ENCODE assay signal across 27 cellular contexts in the genomic region with DNA sequence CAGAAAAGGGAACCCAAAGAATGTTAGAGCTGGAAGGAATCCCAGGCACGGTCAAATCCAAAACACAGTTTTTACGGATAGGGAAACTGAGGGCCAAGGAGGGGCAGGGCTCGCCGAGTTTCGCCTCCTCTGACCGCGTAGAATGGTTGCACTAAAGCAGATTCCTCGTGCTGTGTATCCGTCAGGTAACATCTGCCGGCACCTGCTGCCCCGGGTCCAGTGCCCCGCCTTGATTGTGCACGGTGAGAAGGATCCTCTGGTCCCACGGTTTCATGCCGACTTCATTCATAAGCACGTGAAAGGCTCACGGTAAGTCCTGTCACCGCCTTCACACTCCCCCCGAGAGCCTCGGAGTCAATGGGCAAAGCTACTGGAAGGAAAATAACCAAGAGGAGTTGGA.
"Had no signal": no experiment of that assay in that cellular context is flagged by ENCODE, and none has a peak within 500 bp of the region (broad histone marks: within the 10 kb centered on the region; RNA-seq: fewer than 3 reads in every experiment).

No MANE protein-coding gene starts in this region.

- ATAC-seq: activated CD4-positive, alpha-beta T cell treated with anti-CD3 and anti-CD28 coated beads for 36 hours; activated T-cell treated with anti-CD3 and anti-CD28 coated beads, Interleukin-2, amount 50 U/mL, for 4 hours had no signal

- H3K4me3 Mint-ChIP-seq: activated B cell treated with CpG ODN at 0.5 μM for 24 hours; activated CD4-positive, alpha-beta T cell treated with anti-CD3 and anti-CD28 coated beads for 36 hours; activated naive CD8-positive, alpha-beta T cell; activated T-cell treated with anti-CD3 and anti-CD28 coated beads, Interleukin-2, amount 50 U/mL, for 4 hours; naive thymus-derived CD4-positive, alpha-beta T cell; neural crest cell had no signal

- H3K4me2 ChIP-seq: smooth muscle cell had no signal

- H3K36me3 ChIP-seq: colonic mucosa had no signal

- FAIRE-seq: astrocyte, bronchial epithelial cell, kidney had no signal

- DNase-seq: activated B cell treated with CpG ODN at 0.5 μM for 24 hours; activated CD4-positive, alpha-beta T cell treated with anti-CD3 and anti-CD28 coated beads for 36 hours; activated CD4-positive, alpha-beta T cell treated with anti-CD3 and anti-CD28 coated beads, Interleukin-2, amount 50 U/mL, for 4 hours; activated CD8-positive, alpha-beta memory T cell treated with anti-CD3 and anti-CD28 coated beads for 24 hours; activated CD8-positive, alpha-beta memory T cell treated with anti-CD3 and anti-CD28 coated beads, Interleukin-2, amount 50 U/mL, for 4 hours; activated naive CD4-positive, alpha-beta T cell; activated T-cell treated with anti-CD3 and anti-CD28 coated beads, Interleukin-2, amount 50 U/mL, for 4 hours; colonic mucosa; kidney; naive thymus-derived CD4-positive, alpha-beta T cell; occipital lobe; sigmoid colon; stimulated activated CD4-positive, alpha-beta T cell treated with anti-CD3 and anti-CD28 coated beads, Interleukin-15, amount 100 ng/mL, for 24 hours; stimulated activated CD4-positive, alpha-beta T cell treated with anti-CD3 and anti-CD28 coated beads, Interleukin-2, amount 100 ng/mL, for 48 hours; stimulated activated CD8-positive, alpha-beta memory T cell treated with anti-CD3 and anti-CD28 coated beads, Interleukin-4, amount 100 ng/mL, for 48 hours; stimulated activated naive B cell treated with anti-CD40 and anti-IgM and Interleukin-4, amounts not matched to agents 10 μg/mL and 1 μg/mL and 100 μg/mL, for 72 hours; T-helper 1 cell; T-helper 9 cell; testis had no signal

- H3K9me3 Mint-ChIP-seq: activated B cell treated with CpG ODN at 0.5 μM for 24 hours; activated T-cell treated with anti-CD3 and anti-CD28 coated beads, Interleukin-2, amount 50 U/mL, for 4 hours; activated T-helper 2 cell treated with anti-CD3 and anti-CD28 coated beads, Interferon-gamma antibody, Interleukin-2, Interleukin-4, amounts not matched to agents 10 μg/mL and 5 μg/mL and 100 μg/mL, durations not matched to agents 14 hours and 24 hours and 36 hours; naive thymus-derived CD4-positive, alpha-beta T cell; neural crest cell had no signal

- H3K27ac Mint-ChIP-seq: activated B cell treated with CpG ODN at 0.5 μM for 24 hours; activated CD4-positive, alpha-beta T cell treated with anti-CD3 and anti-CD28 coated beads for 36 hours; activated naive CD8-positive, alpha-beta T cell; activated T-helper 2 cell treated with anti-CD3 and anti-CD28 coated beads, Interferon-gamma antibody, Interleukin-2, Interleukin-4, amounts not matched to agents 10 μg/mL and 5 μg/mL and 100 μg/mL, durations not matched to agents 14 hours and 24 hours and 36 hours had no signal

- H3K27ac ChIP-seq: colonic mucosa, testis had no signal

- H3K27me3 ChIP-seq: adrenal gland, colonic mucosa, sigmoid colon, testis had no signal

- H3K9me3 ChIP-seq: adrenal gland, colonic mucosa, sigmoid colon, testis had no signal

- H3K4me3 ChIP-seq: adrenal gland, colonic mucosa, lung, sigmoid colon, smooth muscle cell, testis had no signal

- H3K27me3 Mint-ChIP-seq: activated B cell treated with CpG ODN at 0.5 μM for 24 hours; activated CD4-positive, alpha-beta T cell treated with anti-CD3 and anti-CD28 coated beads for 36 hours; activated naive CD8-positive, alpha-beta T cell; naive thymus-derived CD4-positive, alpha-beta T cell had no signal

- H3K4me1 ChIP-seq: testis had no signal
